ENCODE assay signal across 15 cellular contexts in genomic region chr4:81165853-81166430, GRCh38.
DNase-seq lines count a peak whose midpoint lies in the region; ATAC-seq and TF ChIP-seq lines count a peak whose summit lies in the region.
"Had no signal": no experiment of that assay in that cellular context is flagged by ENCODE, and none has a peak within 500 bp of the region (broad histone marks: within the 10 kb centered on the region; RNA-seq: fewer than 3 reads in every experiment).

No MANE protein-coding gene starts in this region.

- DNase-seq in GM03348 (ENCODE audit: low spot score) (peak; percentile 34), NCI-H446 treated with DMSO at 0.1 percent for 48 hours (lab: John Stamatoyannopoulos, UW) (peak; percentile 69), fibroblast of gingiva (ENCODE audit: low read depth) (peak; percentile 85), retina (peak; percentile 12), NCI-H1436 treated with DMSO at 0.1 percent for 48 hours (lab: John Stamatoyannopoulos, UW) (no peak)
- DNase-seq: activated CD4-positive, alpha-beta T cell treated with anti-CD3 and anti-CD28 coated beads, Interleukin-2, amount 50 U/mL, for 48 hours; CD4-positive, alpha-beta T cell; central memory CD4-positive, alpha-beta T cell; effector memory CD8-positive, alpha-beta T cell; H9; MV-4-11; PC-9; right cardiac atrium had no signal

- ATAC-seq in SK-N-SH treated with all-trans-retinoic acid at 6 μM for 48 hours (no peak), GM21367 (IDR thresholded peaks at IDR 0.05; ENCODE audit: unreplicated experiment) (no peak)
- ATAC-seq: effector memory CD8-positive, alpha-beta T cell; right cardiac atrium had no signal

TF ChIP-seq in SK-N-SH treated with all-trans-retinoic acid at 6 μM for 48 hours, 23 proteins besides CTCF, POLR2A, EP300 and RAD21:
- TF ChIP-seq ISL1 (CRISPR knock-in tag; IDR thresholded peaks at IDR 0.05) (no peak), ZNF8 (CRISPR knock-in tag; IDR thresholded peaks at IDR 0.05) (no peak), ESRRG (CRISPR knock-in tag; IDR thresholded peaks at IDR 0.05) (no peak), POU6F1 (CRISPR knock-in tag; IDR thresholded peaks at IDR 0.05; ENCODE audit: borderline replicate concordance, low read depth) (no peak), CSRNP3 (CRISPR knock-in tag; IDR thresholded peaks at IDR 0.05) (no peak), TSHZ2 (CRISPR knock-in tag; IDR thresholded peaks at IDR 0.05) (no peak), CSDC2 (CRISPR knock-in tag; IDR thresholded peaks at IDR 0.05) (no peak), ZFP30 (CRISPR knock-in tag; IDR thresholded peaks at IDR 0.05) (no peak), ZFP3 (CRISPR knock-in tag; IDR thresholded peaks at IDR 0.05) (no peak), RARB (CRISPR knock-in tag; IDR thresholded peaks at IDR 0.05) (no peak), PATZ1 (CRISPR knock-in tag; IDR thresholded peaks at IDR 0.05; ENCODE audit: borderline replicate concordance) (no peak)
